In the genomic region with DNA sequence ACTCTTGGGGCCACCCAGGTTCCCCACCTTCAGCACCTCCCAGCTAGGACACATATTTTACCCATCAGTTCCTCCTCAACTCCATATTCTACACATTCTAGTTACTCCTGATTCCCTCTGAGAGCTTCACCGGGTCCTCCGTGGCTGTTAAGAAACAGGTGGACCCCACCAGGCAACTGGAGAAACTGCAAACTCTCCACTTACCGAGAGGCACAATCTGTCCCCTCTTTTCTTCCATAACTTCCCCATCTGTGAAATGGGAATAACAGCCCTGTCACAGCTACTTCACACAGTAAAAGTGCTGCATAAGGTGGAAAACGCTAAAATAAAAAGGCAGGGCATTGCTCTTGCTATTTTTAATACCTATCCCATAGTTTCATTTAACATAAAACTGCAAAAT, we compare ENCODE assay signal across 10 cellular contexts. TPM values are rescaled to one million over a fixed set of nuclear protein-coding genes. Genes with fewer than 3 reads are reported as not detected.
DNase-seq lines count a peak whose midpoint lies in the region; ATAC-seq and TF ChIP-seq lines count a peak whose summit lies in the region.
"Had no signal": no experiment of that assay in that cellular context is flagged by ENCODE, and none has a peak within 500 bp of the region (broad histone marks: within the 10 kb centered on the region; RNA-seq: fewer than 3 reads in every experiment).

No MANE protein-coding gene starts in this region.

- intact Hi-C loops in lower lobe of right lung (cut with DNase I) = no loop called here

- H3K27me3 ChIP-seq in Karpas-422 (ENCODE audit: low read length) (no peaks in the 10 kb centered on the region), lower lobe of right lung (ENCODE audit: low read depth) (no peaks in the 10 kb centered on the region), thoracic aorta (replicated peaks; ENCODE audit: insufficient read depth) (no peaks in the 10 kb centered on the region)

- H3K4me3 ChIP-seq in Karpas-422 (ENCODE audit: low read length) (no peak overlapping the region), lower lobe of right lung (peak overlapping the region; percentile 55), thoracic aorta (peak overlapping the region; percentile 80)
- H3K4me3 ChIP-seq: SJCRH30 had no signal

- no peaks in the 10 kb centered on the region for H3K9me3 ChIP-seq in Karpas-422 (ENCODE audit: low read length)
- no peaks in the 10 kb centered on the region for H3K9me3 ChIP-seq in lower lobe of right lung
- no peaks in the 10 kb centered on the region for H3K9me3 ChIP-seq in thoracic aorta
- H3K9me3 ChIP-seq: SJCRH30 had no signal

- no peaks in the 10 kb centered on the region for H3K9me2 ChIP-seq in Karpas-422 (replicated peaks; ENCODE audit: insufficient read depth, low read length)

- no peaks in the 10 kb centered on the region for H3K79me2 ChIP-seq in Karpas-422 (ENCODE audit: low read length)

- no peaks in the 10 kb centered on the region for H3K36me3 ChIP-seq in Karpas-422 (ENCODE audit: insufficient read depth, low read length)
- H3K36me3 ChIP-seq in lower lobe of right lung = no peaks in the 10 kb centered on the region
- no peaks in the 10 kb centered on the region for H3K36me3 ChIP-seq in thoracic aorta
- H3K36me3 ChIP-seq: SJCRH30 had no signal

- no peak overlapping the region for H3K27ac ChIP-seq in Karpas-422 (ENCODE audit: low read length)
- H3K27ac ChIP-seq in lower lobe of right lung = peak overlapping the region; percentile 18
- peak overlapping the region in 1 of 2 donors; percentile 55 for H3K27ac ChIP-seq in thoracic aorta
- H3K27ac ChIP-seq: SJCRH30 had no signal

- no peak overlapping the region for H2AFZ ChIP-seq in Karpas-422 (ENCODE audit: low read length)

- no peaks in the 10 kb centered on the region for H4K20me1 ChIP-seq in Karpas-422 (ENCODE audit: insufficient read depth, low read depth, low read length)

- no peak for TF ChIP-seq CTCF in lower lobe of right lung (IDR thresholded peaks at IDR 0.05)
- TF ChIP-seq CTCF in thoracic aorta (IDR thresholded peaks at IDR 0.05) = no peak

- no peak for ATAC-seq in lower lobe of right lung
- no peak for ATAC-seq in thoracic aorta (ENCODE audit: insufficient number of reproducible peaks, low FRiP score, low read depth)
- no peak for ATAC-seq in esophagus mucosa

- H3K4me2 ChIP-seq in Karpas-422 (ENCODE audit: low read depth, low read length, poor library complexity, severe bottlenecking) = peak overlapping the region; percentile 72

- H3K9ac ChIP-seq in Karpas-422 (ENCODE audit: low read length) = no peak overlapping the region

- DNase-seq in Karpas-422 (no peak), ecto neural progenitor cell (ENCODE audit: low spot score) (peak; percentile 41), lower lobe of right lung (no peak), thoracic aorta (ENCODE audit: low spot score) (no peak), NCI-H1694 (lab: John Stamatoyannopoulos, UW) (no peak), activated gamma-delta T cell (lab: John Stamatoyannopoulos, UW) (no peak)
- DNase-seq: SJCRH30 had no signal

- peaks cover 22% of the 10 kb centered on the region for H3K4me1 ChIP-seq in Karpas-422 (ENCODE audit: low read length)
- H3K4me1 ChIP-seq in lower lobe of right lung = peaks cover 13% of the 10 kb centered on the region
- H3K4me1 ChIP-seq in thoracic aorta (ENCODE audit: control insufficient read depth in 1 of 2, low read depth in 2 of 2) = peaks cover 3 to 36% of the 10 kb centered on the region in 2 donors

RNA-seq across cellular contexts. Expression of gene SLC7A8, which starts 1.5 kb away (rescaled TPM):
- total RNA-seq in Karpas-422 (2014; rRNA removed; shearing (Covaris generic); ENCODE audit: low replicate concordance) = 0.79 TPM in 1 of 2 replicates, not detected in the other
- total RNA-seq in lower lobe of right lung (36.8 TPM), thoracic aorta (10 to 100 TPM; 18.4 to 28.0 TPM), esophagus mucosa (51.1 TPM)

RNA-seq across cellular contexts. Expression of gene RNF212B, which starts 55.8 kb away (rescaled TPM):
- not detected in 2 replicates for total RNA-seq in Karpas-422 (2014; rRNA removed; shearing (Covaris generic); ENCODE audit: low replicate concordance)
- not detected for total RNA-seq in lower lobe of right lung
- not detected for total RNA-seq in thoracic aorta
- not detected for total RNA-seq in esophagus mucosa
- total RNA-seq: activated CD4-positive, alpha-beta T cell treated with anti-CD3 and anti-CD28 coated beads for 36 hours; sciatic nerve; SJCRH30 had no signal

Comparison
In these comparisons a context has a peak if more than half of its experiments do, and no peak if none do; other contexts are left out.
1. RNA of gene SLC7A8, which starts 1.5 kb away (total RNA-seq): 51.1 TPM in esophagus mucosa (single experiment), 36.8 TPM in lower lobe of right lung (single experiment) and 18.4 to 28.0 TPM in thoracic aorta; 0.79 TPM in Karpas-422; every median in the first group is over 10 times any median in the second.